ENCODE assay signal across 8 cellular contexts in genomic region chr7:1103009-1103788, GRCh38. TPM values are rescaled to one million over a fixed set of nuclear protein-coding genes. Genes with fewer than 3 reads are reported as not detected.
DNase-seq lines count a peak whose midpoint lies in the region; ATAC-seq and TF ChIP-seq lines count a peak whose summit lies in the region.
"Had no signal": no experiment of that assay in that cellular context is flagged by ENCODE, and none has a peak within 500 bp of the region (broad histone marks: within the 10 kb centered on the region; RNA-seq: fewer than 3 reads in every experiment).

No MANE protein-coding gene starts in this region.

- CTCF ChIA-PET in naive thymus-derived CD4-positive, alpha-beta T cell (lab: Charles Lee), result interaction anchor here (1.0 kb wide), 1 partner anchor 17 kb away, joined by 3 read pairs; no protein-coding TSS in a partner anchor

- peak overlapping the region; percentile 55 for H3K27ac Mint-ChIP-seq in T-helper 1 cell treated with Interleukin-12 subunit alpha and Interleukin-12 subunit beta and Interleukin-4 antibody, amounts not matched to agents 30 μg/mL and 1 μg/mL, for 36 hours
- peak overlapping the region in 1 of 9 donors; percentile 60 for H3K27ac Mint-ChIP-seq in naive thymus-derived CD4-positive, alpha-beta T cell

- no peaks in the 10 kb centered on the region for H3K27me3 ChIP-seq in naive thymus-derived CD4-positive, alpha-beta T cell (ENCODE audit: control insufficient read depth in 2 of 2, insufficient read depth in 2 of 2, low read length in 2 of 2)

- no peak overlapping the region for H3K4me3 ChIP-seq in naive thymus-derived CD4-positive, alpha-beta T cell (ENCODE audit: low read length)

- peaks cover 1% of the 10 kb centered on the region for H3K9me3 Mint-ChIP-seq in T-helper 1 cell treated with Interleukin-12 subunit alpha and Interleukin-12 subunit beta and Interleukin-4 antibody, amounts not matched to agents 30 μg/mL and 1 μg/mL, for 36 hours
- H3K9me3 Mint-ChIP-seq in naive thymus-derived CD4-positive, alpha-beta T cell, result peaks cover 0 to 2% (median 0%) of the 10 kb centered on the region in 11 donors

- H3K4me1 Mint-ChIP-seq in T-helper 1 cell treated with Interleukin-12 subunit alpha and Interleukin-12 subunit beta and Interleukin-4 antibody, amounts not matched to agents 30 μg/mL and 1 μg/mL, for 36 hours (ENCODE audit: low read depth), result peaks cover 10% of the 10 kb centered on the region
- H3K4me1 Mint-ChIP-seq in naive thymus-derived CD4-positive, alpha-beta T cell, result peaks cover 7 to 21% (median 14%) of the 10 kb centered on the region in 7 donors

- H3K36me3 Mint-ChIP-seq in T-helper 1 cell treated with Interleukin-12 subunit alpha and Interleukin-12 subunit beta and Interleukin-4 antibody, amounts not matched to agents 30 μg/mL and 1 μg/mL, for 36 hours (ENCODE audit: low read depth), result no peaks in the 10 kb centered on the region
- peaks cover 0 to 8% (median 1%) of the 10 kb centered on the region in 5 donors for H3K36me3 Mint-ChIP-seq in naive thymus-derived CD4-positive, alpha-beta T cell

- peaks cover 0 to 1% (median 0%) of the 10 kb centered on the region in 3 experiments for H3K9me3 ChIP-seq in naive thymus-derived CD4-positive, alpha-beta T cell (ENCODE audit: control insufficient read depth in 2 of 3, low read length in 3 of 3)

- peaks cover 6 to 10% of the 10 kb centered on the region in 2 donors for H3K4me1 ChIP-seq in naive thymus-derived CD4-positive, alpha-beta T cell (ENCODE audit: control insufficient read depth in 2 of 2, insufficient read depth in 2 of 2, low read length in 2 of 2)

- H3K27ac ChIP-seq in naive thymus-derived CD4-positive, alpha-beta T cell (ENCODE audit: low read depth, low read length), result no peak overlapping the region

- POLR2A ChIA-PET in naive thymus-derived CD4-positive, alpha-beta T cell (lab: Charles Lee), result no interaction called here

- peaks cover 0 to 3% (median 0%) of the 10 kb centered on the region in 3 experiments for H3K36me3 ChIP-seq in naive thymus-derived CD4-positive, alpha-beta T cell (ENCODE audit: control insufficient read depth in 2 of 3, insufficient read depth in 3 of 3, low read length in 3 of 3)

- in situ Hi-C loops in GM13976 (cut with MboI; ENCODE audit: low sequenced_read_pairs, unreplicated experiment), result no loop called here

- intact Hi-C loops in naive thymus-derived CD4-positive, alpha-beta T cell (cut with micrococcal nuclease), result no loop called here

- TF ChIP-seq CTCF in GM13976 (IDR thresholded peaks at IDR 0.05; ENCODE audit: borderline replicate concordance, control extremely low read depth, extremely low read depth, insufficient read depth, missing control alignments) (no peak), GM20000 (IDR thresholded peaks at IDR 0.05; ENCODE audit: extremely low read depth, missing control alignments) (no peak)

- DNase-seq in GM13976 (ENCODE audit: low spot score), result peak; percentile 77
- peak; percentile 81 for DNase-seq in GM20000 (ENCODE audit: low spot score)
- DNase-seq in naive thymus-derived CD4-positive, alpha-beta T cell, result peak in 1 of 9 donors; percentile 34
- DNase-seq in NCI-H146 treated with DMSO at 0.1 percent for 48 hours (lab: John Stamatoyannopoulos, UW; ENCODE audit: unreplicated experiment), result no peak
- no peak for DNase-seq in NCI-H748 (lab: John Stamatoyannopoulos, UW; ENCODE audit: unreplicated experiment)
- DNase-seq in NCI-H1694 (lab: John Stamatoyannopoulos, UW), result no peak
- DNase-seq: NCI-H1417 treated with DMSO at 0.1 percent for 48 hours had no signal

- ATAC-seq in naive thymus-derived CD4-positive, alpha-beta T cell, result peak; percentile 26

- H3K4me3 Mint-ChIP-seq in T-helper 1 cell treated with Interleukin-12 subunit alpha and Interleukin-12 subunit beta and Interleukin-4 antibody, amounts not matched to agents 30 μg/mL and 1 μg/mL, for 36 hours, result no peak overlapping the region
- H3K4me3 Mint-ChIP-seq in naive thymus-derived CD4-positive, alpha-beta T cell, result peak overlapping the region in 1 of 10 donors; percentile 39

- H3K27me3 Mint-ChIP-seq in T-helper 1 cell treated with Interleukin-12 subunit alpha and Interleukin-12 subunit beta and Interleukin-4 antibody, amounts not matched to agents 30 μg/mL and 1 μg/mL, for 36 hours (ENCODE audit: low read depth), result no peaks in the 10 kb centered on the region
- no peaks in the 10 kb centered on the region for H3K27me3 Mint-ChIP-seq in naive thymus-derived CD4-positive, alpha-beta T cell

RNA-seq across cellular contexts. Expression of gene GPER1, which starts 15.3 kb away (rescaled TPM):
- 1 to 10 TPM in 1 of 5 experiments, under 1 TPM in 1, not detected in 3; 0.13 to 1.3 TPM for total RNA-seq in naive thymus-derived CD4-positive, alpha-beta T cell
- polyA plus RNA-seq in naive thymus-derived CD4-positive, alpha-beta T cell, result under 1 TPM; 0.21 to 0.47 TPM

RNA-seq across cellular contexts. Expression of gene ZFAND2A, which starts 56.8 kb away (rescaled TPM):
- 10 to 100 TPM; 21.2 to 74.5 (median 38.6) TPM for total RNA-seq in naive thymus-derived CD4-positive, alpha-beta T cell
- polyA plus RNA-seq in naive thymus-derived CD4-positive, alpha-beta T cell, result 10 to 100 TPM; 43.2 to 51.7 TPM

RNA-seq across cellular contexts. Expression of gene GPR146, which starts 58.9 kb away (rescaled TPM):
- total RNA-seq in naive thymus-derived CD4-positive, alpha-beta T cell, result 10 to 100 TPM; 10.1 to 26.5 (median 15.9) TPM
- polyA plus RNA-seq in naive thymus-derived CD4-positive, alpha-beta T cell, result 10 to 100 TPM; 13.5 to 16.9 TPM

Comparison
In these comparisons a context has a peak if more than half of its experiments do, and no peak if none do; other contexts are left out.
1. DNase-seq: peak in GM13976 (single experiment) and GM20000 (single experiment); none in NCI-H146 treated with DMSO at 0.1 percent for 48 hours (single experiment), NCI-H748 (single experiment) and NCI-H1694 (single experiment).